In genomic region chr4:139084425-139085093, GRCh38 we compare ENCODE assay signal across 8 cellular contexts.
DNase-seq lines count a peak whose midpoint lies in the region; ATAC-seq and TF ChIP-seq lines count a peak whose summit lies in the region.

No MANE protein-coding gene starts in this region.

- intact Hi-C loops in PC-3 (cut with micrococcal nuclease) = loop anchor here (1.0 to 5.0 kb wide), 3 partner anchors 54 to 218 kb away; partner anchors contain the start of genes ELF2, NAA15 and NDUFC1

- peaks cover 15% of the 10 kb centered on the region for H3K36me3 Mint-ChIP-seq in T-helper 1 cell treated with Interleukin-12 subunit alpha and Interleukin-12 subunit beta and Interleukin-4 antibody, amounts not matched to agents 30 μg/mL and 1 μg/mL, for 36 hours (ENCODE audit: low read depth)
- H3K36me3 Mint-ChIP-seq in nephron progenitor cell (ENCODE audit: low read depth) = no peaks in the 10 kb centered on the region

- H3K79me2 ChIP-seq in PC-3 (ENCODE audit: low read length) = peaks cover 43% of the 10 kb centered on the region

- peak overlapping the region; percentile 97 for H3K9ac ChIP-seq in PC-3 (ENCODE audit: low read length)
- peak overlapping the region; percentile 47 for H3K9ac ChIP-seq in endocrine pancreas (ENCODE audit: control insufficient read depth, insufficient read depth, low read length)

- no peaks in the 10 kb centered on the region for H3K9me2 ChIP-seq in PC-3 (replicated peaks; ENCODE audit: low read length)

- peaks cover 16% of the 10 kb centered on the region; the same call in 1 of the 2 replicates for H4K20me1 ChIP-seq in PC-3 (ENCODE audit: low read length)

- TF ChIP-seq CTCF in PC-3 (conservative IDR thresholded peaks at IDR 0.05; ENCODE audit: low read depth, low read length) (no peak), nephron progenitor cell (IDR thresholded peaks at IDR 0.05) (no peak)

- H3K4me2 ChIP-seq in PC-3 (ENCODE audit: low read length) = peak overlapping the region; percentile 97

- peak overlapping the region; percentile 85 for H3K4me3 ChIP-seq in PC-3 (ENCODE audit: low read length)
- peak overlapping the region; percentile 99 for H3K4me3 ChIP-seq in endocrine pancreas (ENCODE audit: control insufficient read depth, insufficient read depth, low read length)

- H3K27me3 ChIP-seq in PC-3 (ENCODE audit: low read length) (no peaks in the 10 kb centered on the region), endocrine pancreas (ENCODE audit: control insufficient read depth, insufficient read depth, low read length) (no peaks in the 10 kb centered on the region)

- H3K27me3 Mint-ChIP-seq in T-helper 1 cell treated with Interleukin-12 subunit alpha and Interleukin-12 subunit beta and Interleukin-4 antibody, amounts not matched to agents 30 μg/mL and 1 μg/mL, for 36 hours (ENCODE audit: low read depth) = no peaks in the 10 kb centered on the region
- H3K27me3 Mint-ChIP-seq in nephron progenitor cell (ENCODE audit: low read depth, poor library complexity) = peaks cover 4% of the 10 kb centered on the region

- CTCF ChIA-PET in PC-3 (lab: Charles Lee) = interaction anchor here (1.0 kb wide), 1 partner anchor 54 kb away, joined by 4 read pairs; no protein-coding TSS in a partner anchor

- ATAC-seq in PC-3 = no peak; the same call in 1 of the 2 replicates
- ATAC-seq in GM21723 (IDR thresholded peaks at IDR 0.05; ENCODE audit: unreplicated experiment) = no peak

- H3K27ac Mint-ChIP-seq in T-helper 1 cell treated with Interleukin-12 subunit alpha and Interleukin-12 subunit beta and Interleukin-4 antibody, amounts not matched to agents 30 μg/mL and 1 μg/mL, for 36 hours = peak overlapping the region; percentile 71
- peak overlapping the region; percentile 94 for H3K27ac Mint-ChIP-seq in nephron progenitor cell

- peak overlapping the region; percentile 93 for H3K4me3 Mint-ChIP-seq in T-helper 1 cell treated with Interleukin-12 subunit alpha and Interleukin-12 subunit beta and Interleukin-4 antibody, amounts not matched to agents 30 μg/mL and 1 μg/mL, for 36 hours
- peak overlapping the region; percentile 100 for H3K4me3 Mint-ChIP-seq in nephron progenitor cell

- H3K4me1 ChIP-seq in PC-3 (ENCODE audit: insufficient read depth, low read length) = peaks cover 13% of the 10 kb centered on the region; the same call in 1 of the 2 replicates
- H3K4me1 ChIP-seq in endocrine pancreas (ENCODE audit: control insufficient read depth, insufficient read depth, low read length) = peaks cover 25% of the 10 kb centered on the region

- BruUV-seq in PC-3 (replicated peaks; lab: Mats Ljungman, UMichigan) = no TSS peak

- H3F3A ChIP-seq in PC-3 (ENCODE audit: low read length, unreplicated experiment) = no peaks in the 10 kb centered on the region

- H3K36me3 ChIP-seq in PC-3 (ENCODE audit: low read depth, low read length) (no peaks in the 10 kb centered on the region; the same call in 1 of the 2 replicates), endocrine pancreas (ENCODE audit: control insufficient read depth, insufficient read depth, low read length) (no peaks in the 10 kb centered on the region)

- H3K9me3 ChIP-seq in PC-3 (ENCODE audit: low read length) (no peaks in the 10 kb centered on the region), endocrine pancreas (ENCODE audit: control insufficient read depth, low read length) (no peaks in the 10 kb centered on the region)

- no peaks in the 10 kb centered on the region for H3K9me3 Mint-ChIP-seq in T-helper 1 cell treated with Interleukin-12 subunit alpha and Interleukin-12 subunit beta and Interleukin-4 antibody, amounts not matched to agents 30 μg/mL and 1 μg/mL, for 36 hours
- H3K9me3 Mint-ChIP-seq in nephron progenitor cell = no peaks in the 10 kb centered on the region

- no peak for DNase-seq in T-helper 1 cell
- no peak for DNase-seq in PC-3
- DNase-seq in nephron progenitor cell = peak; percentile 86
- DNase-seq in LoVo (ENCODE audit: low spot score) = no peak
- DNase-seq in HPDE6-E6E7 (ENCODE audit: extremely low spot score) = no peak

- H2AFZ ChIP-seq in PC-3 (ENCODE audit: low read length) = peak overlapping the region; percentile 87

- peaks cover 24% of the 10 kb centered on the region for H3K4me1 Mint-ChIP-seq in T-helper 1 cell treated with Interleukin-12 subunit alpha and Interleukin-12 subunit beta and Interleukin-4 antibody, amounts not matched to agents 30 μg/mL and 1 μg/mL, for 36 hours (ENCODE audit: low read depth)
- H3K4me1 Mint-ChIP-seq in nephron progenitor cell = peaks cover 38% of the 10 kb centered on the region

- POLR2A ChIA-PET in PC-3 (lab: Charles Lee; ENCODE audit: unreplicated experiment) = no interaction called here

- peak overlapping the region; percentile 90 for H3K27ac ChIP-seq in PC-3 (ENCODE audit: low read length)
